ENCODE assay signal across 20 cellular contexts in genomic region chr12:69123311-69123710, GRCh38.
DNase-seq lines count a peak whose midpoint lies in the region; ATAC-seq and TF ChIP-seq lines count a peak whose summit lies in the region.
"Had no signal": no experiment of that assay in that cellular context is flagged by ENCODE, and none has a peak within 500 bp of the region (broad histone marks: within the 10 kb centered on the region; RNA-seq: fewer than 3 reads in every experiment).

No MANE protein-coding gene starts in this region.

- no peak for DNase-seq in GM23338 (ENCODE audit: low spot score)
- no peak for DNase-seq in left colon
- DNase-seq in mucosa of descending colon = no peak
- no peak for DNase-seq in testis
- DNase-seq in cortex of kidney (lab: John Stamatoyannopoulos, UW) = no peak
- no peak for DNase-seq in NCI-H2196 (lab: John Stamatoyannopoulos, UW; ENCODE audit: unreplicated experiment)
- no peak for DNase-seq in gastrocnemius medialis
- DNase-seq in MV-4-11 (lab: John Stamatoyannopoulos, UW) = no peak
- DNase-seq: CD4-positive, CD25-positive, alpha-beta regulatory T cell; GF-D8; GOT3; HCEC 1CT; NCI-H2107; NCI-H446; NCI-H524 treated with DMSO at 0.1 percent for 48 hours; NCI-H82; NK-92 treated with Interleukin-12 subunit alpha and Interleukin-12 subunit beta, amount 100 ng/mL, for 24 hours; PC-3; SK-N-SH had no signal

- no peaks in the 10 kb centered on the region for H3K36me3 Mint-ChIP-seq in GM23338 (ENCODE audit: low read depth)
- H3K36me3 Mint-ChIP-seq: CD4-positive, CD25-positive, alpha-beta regulatory T cell had no signal

- 93 to 94% methylated on average over 3 of the region's 3 CpGs for WGBS in testis, 2 donors

- no peaks in the 10 kb centered on the region for H3K27me3 ChIP-seq in GM23338 (ENCODE audit: insufficient read depth)
- no peaks in the 10 kb centered on the region for H3K27me3 ChIP-seq in testis
- no peaks in the 10 kb centered on the region for H3K27me3 ChIP-seq in gastrocnemius medialis
- H3K27me3 ChIP-seq: BLaER1 had no signal

- peak overlapping the region; percentile 18; the same call in 1 of the 2 replicates for H2AFZ ChIP-seq in GM23338

- H3K4me1 ChIP-seq in GM23338 (ENCODE audit: insufficient read depth) = peaks cover 9% of the 10 kb centered on the region; the same call in 1 of the 2 replicates
- no peaks in the 10 kb centered on the region for H3K4me1 ChIP-seq in mucosa of descending colon (ENCODE audit: low read depth)
- H3K4me1 ChIP-seq in testis = peaks cover 15% of the 10 kb centered on the region
- no peaks in the 10 kb centered on the region for H3K4me1 ChIP-seq in gastrocnemius medialis

- TF ChIP-seq CTCF in GM23338 (conservative IDR thresholded peaks at IDR 0.05; ENCODE audit: low read depth in 2 of 2) (no peak), mucosa of descending colon (IDR thresholded peaks at IDR 0.05) (no peak), testis (IDR thresholded peaks at IDR 0.05) (no peak), gastrocnemius medialis (IDR thresholded peaks at IDR 0.05 in 4 of 5, conservative IDR thresholded peaks at IDR 0.05 in 1 of 5) (no peak)

- H3K27ac ChIP-seq in GM23338 (ENCODE audit: low read depth) (no peak overlapping the region), testis (peak overlapping the region; percentile 53 to 86), gastrocnemius medialis (no peak overlapping the region)
- H3K27ac ChIP-seq: BLaER1 had no signal

- H3K27ac Mint-ChIP-seq in GM23338 = no peak overlapping the region
- H3K27ac Mint-ChIP-seq: CD4-positive, CD25-positive, alpha-beta regulatory T cell had no signal

- no peaks in the 10 kb centered on the region for H3K79me2 ChIP-seq in GM23338 (replicated peaks; ENCODE audit: insufficient read depth)

- H3K9me3 ChIP-seq in mucosa of descending colon = no peaks in the 10 kb centered on the region
- H3K9me3 ChIP-seq in testis = no peaks in the 10 kb centered on the region
- no peaks in the 10 kb centered on the region for H3K9me3 ChIP-seq in gastrocnemius medialis
- H3K9me3 ChIP-seq: BLaER1, SK-N-SH had no signal

- H3K4me3 ChIP-seq in GM23338 (no peak overlapping the region), mucosa of descending colon (no peak overlapping the region), testis (no peak overlapping the region), gastrocnemius medialis (no peak overlapping the region)
- H3K4me3 ChIP-seq: BLaER1 had no signal

- H3K9me2 ChIP-seq in GM23338 (ENCODE audit: insufficient read depth) = no peaks in the 10 kb centered on the region
- H3K9me2 ChIP-seq: SK-N-SH had no signal

- no peak overlapping the region for H3K4me2 ChIP-seq in GM23338
- H3K4me2 ChIP-seq: BLaER1, SK-N-SH had no signal

- no peak overlapping the region for H3K4me3 Mint-ChIP-seq in GM23338
- H3K4me3 Mint-ChIP-seq: CD4-positive, CD25-positive, alpha-beta regulatory T cell had no signal

- ATAC-seq in GM23338 (no peak), left colon (peak; percentile 20), mucosa of descending colon (peak; percentile 21), gastrocnemius medialis (no peak)
- ATAC-seq: PC-3 had no signal

- TF ChIP-seq POLR2A in testis (IDR thresholded peaks at IDR 0.05) = no peak
- TF ChIP-seq POLR2A in gastrocnemius medialis (IDR thresholded peaks at IDR 0.05) = no peak

- peaks cover 18% of the 10 kb centered on the region for H3K4me1 Mint-ChIP-seq in GM23338
- H3K4me1 Mint-ChIP-seq: CD4-positive, CD25-positive, alpha-beta regulatory T cell had no signal

- peaks cover 3% of the 10 kb centered on the region for H3K27me3 Mint-ChIP-seq in GM23338 (ENCODE audit: insufficient read depth, low read depth, poor library complexity)

- H3K9me3 Mint-ChIP-seq in GM23338 = no peaks in the 10 kb centered on the region

- in situ Hi-C loops in gastrocnemius medialis (cut with MboI; ENCODE audit: low sequenced_read_pairs in 4 of 4) = no loop called here

- no peaks in the 10 kb centered on the region for H3K36me3 ChIP-seq in GM23338 (ENCODE audit: insufficient read depth)
- no peaks in the 10 kb centered on the region for H3K36me3 ChIP-seq in mucosa of descending colon (ENCODE audit: low read depth)
- H3K36me3 ChIP-seq in testis (ENCODE audit: low read depth, missing control alignments) = no peaks in the 10 kb centered on the region
- no peaks in the 10 kb centered on the region for H3K36me3 ChIP-seq in gastrocnemius medialis
- H3K36me3 ChIP-seq: BLaER1 had no signal

- H3F3A ChIP-seq in GM23338 (replicated peaks; ENCODE audit: low read depth) = no peaks in the 10 kb centered on the region

- intact Hi-C loops in left colon (cut with DNase I, micrococcal nuclease) = no loop called here
- intact Hi-C loops in mucosa of descending colon (cut with DNase I, micrococcal nuclease) = no loop called here
- intact Hi-C loops in testis (cut with DNase I; ENCODE audit: low total_unique reads) = no loop called here
- intact Hi-C loops in gastrocnemius medialis (cut with DNase I; ENCODE audit: low total_unique reads) = no loop called here

- H4K20me1 ChIP-seq in GM23338 (replicated peaks; ENCODE audit: insufficient read depth) = no peaks in the 10 kb centered on the region
- H4K20me1 ChIP-seq: BLaER1 had no signal

TF ChIP-seq in GM23338, 12 proteins besides CTCF, POLR2A, EP300 and RAD21 (continues in another document):
- no peak for TF ChIP-seq EZH2phosphoT487 (IDR thresholded peaks at IDR 0.05; ENCODE audit: unreplicated experiment)
- TF ChIP-seq EZH2 (IDR thresholded peaks at IDR 0.05; ENCODE audit: low read depth, unreplicated experiment) = no peak
- TF ChIP-seq NANOG (IDR thresholded peaks at IDR 0.05; ENCODE audit: borderline replicate concordance) = no peak
- no peak for TF ChIP-seq POLR2AphosphoS5 (IDR thresholded peaks at IDR 0.05; ENCODE audit: low read depth)
- no peak for TF ChIP-seq ZNF462 (CRISPR knock-in tag; IDR thresholded peaks at IDR 0.05)

Comparison
In these comparisons a context has a peak if more than half of its experiments do, and no peak if none do; other contexts are left out.
1. ATAC-seq: peak in left colon (single experiment) and mucosa of descending colon (single experiment); none in GM23338 (single experiment) and gastrocnemius medialis (0 of 2).
2. H3K27ac ChIP-seq: peak in testis (2 of 2); none in GM23338 (single experiment) and gastrocnemius medialis (0 of 4).